ENCODE assay signal across 28 cellular contexts in the genomic region with DNA sequence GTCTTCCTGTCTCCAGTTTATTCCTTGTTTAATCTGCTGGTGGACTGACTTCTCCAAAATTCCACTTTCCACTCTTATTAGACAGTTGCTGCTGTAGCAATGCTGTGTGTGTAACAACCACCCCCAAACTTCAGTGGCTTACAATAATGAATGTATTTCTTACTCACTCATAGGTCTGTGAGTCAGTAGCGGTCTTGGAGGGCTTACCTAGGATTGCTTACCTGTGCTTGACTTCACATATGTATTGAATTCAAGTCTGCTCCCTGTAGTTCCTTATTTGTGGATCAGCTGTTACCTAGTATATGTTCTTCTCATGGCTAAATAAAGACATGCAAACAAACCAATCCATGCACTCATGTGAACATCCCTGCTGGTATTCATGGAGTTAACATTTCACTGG.
"Had no signal": no experiment of that assay in that cellular context is flagged by ENCODE, and none has a peak within 500 bp of the region (broad histone marks: within the 10 kb centered on the region; RNA-seq: fewer than 3 reads in every experiment).

No MANE protein-coding gene starts in this region.

- H3K36me3 Mint-ChIP-seq: activated naive CD8-positive, alpha-beta T cell had no signal

- H3K36me3 ChIP-seq: brain microvascular endothelial cell, esophagus squamous epithelium, WERI-Rb-1 had no signal

- H3K4me3 Mint-ChIP-seq: activated B cell treated with CpG ODN at 0.5 μM for 24 hours; activated CD8-positive, alpha-beta T cell treated with anti-CD3 and anti-CD28 coated beads for 36 hours; activated naive CD8-positive, alpha-beta T cell; activated T-cell treated with anti-CD3 and anti-CD28 coated beads, Interleukin-2, amount 50 U/mL, for 4 hours; activated T-helper 17 cell treated with anti-CD3 and anti-CD28 coated beads, Interleukin-2, amount 50 U/mL, for 72 hours; effector memory CD8-positive, alpha-beta T cell; T-helper 17 cell; T-helper 2 cell treated with Interferon-gamma antibody and Interleukin-4, amounts not matched to agents 5 μg/mL and 100 μg/mL, for 36 hours had no signal

- H3K4me1 Mint-ChIP-seq: activated B cell treated with CpG ODN at 0.5 μM for 24 hours; activated T-helper 17 cell treated with anti-CD3 and anti-CD28 coated beads, Interleukin-2, amount 50 U/mL, for 72 hours; T-helper 17 cell had no signal

- ATAC-seq: activated CD4-positive, CD25-positive, alpha-beta regulatory T cell treated with anti-CD3 and anti-CD28 coated beads, Interleukin-2, amount 50 U/mL, for 24 hours; activated CD8-positive, alpha-beta T cell treated with anti-CD3 and anti-CD28 coated beads for 36 hours; activated T-cell treated with anti-CD3 and anti-CD28 coated beads, Interleukin-2, amount 50 U/mL, for 4 hours; activated T-helper 17 cell treated with anti-CD3 and anti-CD28 coated beads, Interleukin-2, amount 50 U/mL, for 72 hours; effector memory CD8-positive, alpha-beta T cell; T-helper 17 cell had no signal

- H3K9me3 Mint-ChIP-seq: activated B cell treated with CpG ODN at 0.5 μM for 24 hours; activated CD8-positive, alpha-beta T cell treated with anti-CD3 and anti-CD28 coated beads for 36 hours; activated T-cell treated with anti-CD3 and anti-CD28 coated beads, Interleukin-2, amount 50 U/mL, for 4 hours; activated T-helper 17 cell treated with anti-CD3 and anti-CD28 coated beads, Interleukin-2, amount 50 U/mL, for 72 hours; T-helper 2 cell treated with Interferon-gamma antibody and Interleukin-4, amounts not matched to agents 5 μg/mL and 100 μg/mL, for 36 hours had no signal

- H3K27ac Mint-ChIP-seq: activated B cell treated with CpG ODN at 0.5 μM for 24 hours; activated CD8-positive, alpha-beta T cell treated with anti-CD3 and anti-CD28 coated beads for 36 hours; activated naive CD8-positive, alpha-beta T cell; activated T-helper 17 cell treated with anti-CD3 and anti-CD28 coated beads, Interleukin-2, amount 50 U/mL, for 72 hours; effector memory CD8-positive, alpha-beta T cell; T-helper 17 cell; T-helper 2 cell treated with Interferon-gamma antibody and Interleukin-4, amounts not matched to agents 5 μg/mL and 100 μg/mL, for 36 hours had no signal

- H3K27me3 Mint-ChIP-seq: activated B cell treated with CpG ODN at 0.5 μM for 24 hours; activated CD8-positive, alpha-beta T cell treated with anti-CD3 and anti-CD28 coated beads for 36 hours; activated naive CD8-positive, alpha-beta T cell; activated T-helper 17 cell treated with anti-CD3 and anti-CD28 coated beads, Interleukin-2, amount 50 U/mL, for 72 hours had no signal

- H3K4me1 ChIP-seq: esophagus squamous epithelium had no signal

- DNase-seq: activated B cell treated with CpG ODN at 0.5 μM for 24 hours; activated CD4-positive, alpha-beta T cell treated with anti-CD3 and anti-CD28 coated beads for 48 hours; activated CD4-positive, alpha-beta T cell treated with anti-CD3 and anti-CD28 coated beads, Interleukin-2, amount 50 U/mL, for 1 hour; activated CD4-positive, alpha-beta T cell treated with anti-CD3 and anti-CD28 coated beads, Interleukin-2, amount 50 U/mL, for 48 hours; activated CD8-positive, alpha-beta memory T cell treated with anti-CD3 and anti-CD28 coated beads for 24 hours; activated CD8-positive, alpha-beta T cell treated with anti-CD3 and anti-CD28 coated beads for 36 hours; activated effector memory CD4-positive, alpha-beta T cell treated with Interleukin-2 at 50 U/mL for 16 hours; activated gamma-delta T cell treated with Interleukin-2 at 50 U/mL for 16 hours; activated naive CD4-positive, alpha-beta T cell treated with anti-CD3 and anti-CD28 coated beads, Interleukin-2, amount 50 U/mL, for 16 hours; activated naive CD4-positive, alpha-beta T cell treated with Interleukin-2 at 50 U/mL for 16 hours; activated T-cell treated with anti-CD3 and anti-CD28 coated beads, Interleukin-2, amount 50 U/mL, for 4 hours; amniotic stem cell; brain microvascular endothelial cell; caudate nucleus; cortex of kidney; effector CD4-positive, alpha-beta T cell; effector memory CD8-positive, alpha-beta T cell; esophagus squamous epithelium; head of caudate nucleus; T-helper 1 cell; T-helper 17 cell; T1000; WERI-Rb-1 had no signal

- H3K27ac ChIP-seq: brain microvascular endothelial cell, epithelial cell of prostate, esophagus squamous epithelium, WERI-Rb-1 had no signal

- H3K9me3 ChIP-seq: esophagus squamous epithelium had no signal

- H3K4me3 ChIP-seq: esophagus squamous epithelium had no signal

- H3K27me3 ChIP-seq: brain microvascular endothelial cell, esophagus squamous epithelium had no signal
